ENCODE assay signal across 8 cellular contexts in the genomic region with DNA sequence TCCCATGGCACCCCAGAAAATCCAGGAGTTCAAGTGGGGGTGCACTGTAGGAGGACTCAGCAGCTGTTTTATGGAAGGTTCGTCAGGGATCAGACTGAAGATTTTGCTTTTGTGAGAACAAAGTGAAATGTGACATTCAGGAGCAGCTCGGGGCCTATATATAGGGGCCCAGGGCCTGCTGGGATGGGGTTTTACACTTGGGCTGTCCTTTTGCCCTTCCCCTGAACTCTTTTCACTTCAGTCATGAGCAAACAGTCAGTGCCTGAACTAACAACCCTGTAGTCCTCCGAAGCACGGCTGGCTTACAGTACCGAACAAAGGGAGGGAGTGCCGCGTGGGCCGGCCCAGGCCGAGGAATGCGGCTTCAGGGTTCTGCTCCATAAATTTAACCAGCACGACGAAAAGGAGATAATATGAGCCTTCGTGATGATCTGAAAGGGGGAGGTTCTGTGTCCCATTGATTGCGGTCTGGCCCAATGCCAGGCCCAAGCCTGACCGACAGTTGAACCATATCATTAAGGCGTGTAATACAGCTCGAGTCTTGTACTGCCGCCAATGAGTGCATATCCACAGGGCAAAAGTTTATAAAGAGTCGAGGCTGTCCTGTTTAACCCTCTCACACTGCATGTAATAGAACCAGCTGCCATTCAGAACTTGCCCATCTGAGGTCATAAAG.
DNase-seq lines count a peak whose midpoint lies in the region; ATAC-seq and TF ChIP-seq lines count a peak whose summit lies in the region.

No MANE protein-coding gene starts in this region.

- no peaks in the 10 kb centered on the region for H3K9me3 Mint-ChIP-seq in mesothelial cell of epicardium

- TF ChIP-seq POLR2A in Peyer's patch (IDR thresholded peaks at IDR 0.05) = peak; percentile 20 to 39

- peaks cover 5% of the 10 kb centered on the region for H3K36me3 Mint-ChIP-seq in mesothelial cell of epicardium

- POLR2A ChIA-PET in BJ (lab: Charles Lee) = interaction anchor here (0.6 to 1.1 kb wide), 3 partner anchors 70 to 140 kb away, joined by 3 to 11 read pairs (median 3); partner anchors contain the start of gene DHRS3

- no peaks in the 10 kb centered on the region for H3K9me3 ChIP-seq in Peyer's patch
- no peaks in the 10 kb centered on the region for H3K9me3 ChIP-seq in effector memory CD4-positive, alpha-beta T cell (ENCODE audit: control insufficient read depth, low read length)
- H3K9me3 ChIP-seq in aorta (ENCODE audit: control insufficient read depth, low read length) = no peaks in the 10 kb centered on the region

- H3K4me1 ChIP-seq in Peyer's patch = peaks cover 3 to 85% (median 31%) of the 10 kb centered on the region in 4 donors
- H3K4me1 ChIP-seq in effector memory CD4-positive, alpha-beta T cell (ENCODE audit: control insufficient read depth, insufficient read depth, low read length, poor library complexity, severe bottlenecking) = peaks cover 66% of the 10 kb centered on the region
- peaks cover 2 to 23% of the 10 kb centered on the region in 2 donors for H3K4me1 ChIP-seq in aorta (ENCODE audit: control insufficient read depth in 1 of 2, insufficient read depth in 2 of 2, low read length in 2 of 2)

- peaks cover 91% of the 10 kb centered on the region for H3K4me1 Mint-ChIP-seq in mesothelial cell of epicardium

- H3K36me3 ChIP-seq in BJ (ENCODE audit: control insufficient read depth, insufficient read depth, low read length) = no peaks in the 10 kb centered on the region
- no peaks in the 10 kb centered on the region for H3K36me3 ChIP-seq in Peyer's patch
- no peaks in the 10 kb centered on the region for H3K36me3 ChIP-seq in effector memory CD4-positive, alpha-beta T cell (ENCODE audit: control insufficient read depth, insufficient read depth, low read length)
- no peaks in the 10 kb centered on the region for H3K36me3 ChIP-seq in aorta (ENCODE audit: control insufficient read depth in 1 of 2, insufficient read depth in 2 of 2, low read length in 1 of 2)

- DNase-seq in BJ (ENCODE audit: low read depth) (peak; percentile 99), HS-5 (ENCODE audit: low read depth) (peak; percentile 74), Peyer's patch (peak; percentile 46 to 92 (median 91)), mesothelial cell of epicardium (ENCODE audit: low spot score in 2 of 2, unreplicated experiment in 2 of 2) (peak; percentile 85 to 93), aorta (peak; percentile 88 to 89)
- DNase-seq in effector memory CD4-positive, alpha-beta T cell = no peak

- H3K4me3 ChIP-seq in BJ (ENCODE audit: low read depth, low read length) = no peak overlapping the region
- no peak overlapping the region for H3K4me3 ChIP-seq in Peyer's patch
- H3K4me3 ChIP-seq in effector memory CD4-positive, alpha-beta T cell (ENCODE audit: insufficient read depth, low read depth, low read length, poor library complexity, severe bottlenecking) = no peak overlapping the region
- H3K4me3 ChIP-seq in aorta (ENCODE audit: low read length in 2 of 2) = no peak overlapping the region

- no peaks in the 10 kb centered on the region for H3K27me3 Mint-ChIP-seq in mesothelial cell of epicardium (ENCODE audit: low read depth)

- 3 to 4% methylated on average over 19 of the region's 19 CpGs for WGBS in aorta, 2 donors

- peak; percentile 90 for ATAC-seq in aorta (ENCODE audit: low FRiP score)
- no peak for ATAC-seq in HG02642 (IDR thresholded peaks at IDR 0.05; ENCODE audit: poor library complexity, unreplicated experiment)
- ATAC-seq in GM19467 (IDR thresholded peaks at IDR 0.05; ENCODE audit: unreplicated experiment) = no peak

- CTCF ChIA-PET in BJ (lab: Yijun Ruan, JAX) = interaction anchor here (0.8 to 2.0 kb wide), 6 partner anchors 8 to 141 kb away, joined by 3 to 12 read pairs (median 4); no protein-coding TSS in a partner anchor

- intact Hi-C loops in aorta (cut with DNase I) = no loop called here

- no peaks in the 10 kb centered on the region for H3K27me3 ChIP-seq in BJ (ENCODE audit: control insufficient read depth, insufficient read depth, low read length)
- no peaks in the 10 kb centered on the region for H3K27me3 ChIP-seq in Peyer's patch
- H3K27me3 ChIP-seq in effector memory CD4-positive, alpha-beta T cell (replicated peaks; ENCODE audit: control insufficient read depth, insufficient read depth, low read length, poor library complexity, severe bottlenecking) = no peaks in the 10 kb centered on the region
- no peaks in the 10 kb centered on the region for H3K27me3 ChIP-seq in aorta (ENCODE audit: control insufficient read depth in 1 of 2, insufficient read depth in 2 of 2, low read length in 1 of 2)

- no peak overlapping the region for H3K4me3 Mint-ChIP-seq in mesothelial cell of epicardium

- H3K27ac ChIP-seq in Peyer's patch (peak overlapping the region; percentile 57 to 90 (median 78)), aorta (ENCODE audit: low read depth in 1 of 2, low read length in 2 of 2) (peak overlapping the region in 1 of 2 donors; percentile 68)
- H3K27ac ChIP-seq in effector memory CD4-positive, alpha-beta T cell (ENCODE audit: insufficient read depth, low read length, poor library complexity, severe bottlenecking) = peak overlapping the region; percentile 2

- TF ChIP-seq CTCF in BJ (IDR thresholded peaks at IDR 0.05; ENCODE audit: insufficient read depth, low read depth, low read length) = no peak
- no peak for TF ChIP-seq CTCF in Peyer's patch (IDR thresholded peaks at IDR 0.05)
- no peak for TF ChIP-seq CTCF in mesothelial cell of epicardium (IDR thresholded peaks at IDR 0.05; ENCODE audit: unreplicated experiment)

- H3K27ac Mint-ChIP-seq in mesothelial cell of epicardium = peak overlapping the region; percentile 98

Comparison
In these comparisons a context has a peak if more than half of its experiments do, and no peak if none do; other contexts are left out.
1. DNase-seq: peak in BJ (single experiment), HS-5 (single experiment), Peyer's patch (3 of 3), mesothelial cell of epicardium (2 of 2) and aorta (2 of 2); none in effector memory CD4-positive, alpha-beta T cell (0 of 3).